In the genomic region with DNA sequence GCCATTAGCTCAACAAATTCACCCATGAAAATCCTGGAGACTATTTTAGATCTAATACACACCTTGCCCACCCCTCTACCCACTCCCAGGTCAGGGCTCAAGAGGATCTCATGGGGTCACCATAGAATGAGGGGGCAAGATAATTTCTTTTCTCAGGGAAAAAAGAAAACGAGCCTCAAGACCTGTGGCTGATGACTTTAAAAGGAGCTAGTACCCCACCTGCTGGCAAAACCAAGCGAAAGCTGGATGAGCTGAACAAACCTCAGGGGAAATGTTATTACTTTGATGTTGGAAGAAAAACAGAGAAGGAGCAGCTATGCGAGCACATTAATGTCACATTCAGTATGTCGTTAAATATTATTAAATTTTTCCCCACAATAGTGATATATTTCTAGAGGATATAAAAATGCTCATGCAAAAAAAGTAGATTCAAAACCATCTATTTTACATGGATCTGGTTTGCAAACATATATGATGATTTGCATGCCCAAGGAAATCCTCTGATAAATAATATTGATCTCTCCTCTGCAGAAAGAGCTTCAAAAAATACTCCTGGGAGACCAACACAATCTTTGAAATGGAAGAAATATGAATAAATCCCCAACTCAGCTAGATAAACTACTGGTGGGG, we compare ENCODE assay signal across 8 cellular contexts. TPM values are rescaled to one million over a fixed set of nuclear protein-coding genes. Genes with fewer than 3 reads are reported as not detected.
A peak's percentile ranks its signal among the peaks of the same experiment; 100 is the strongest.
DNase-seq lines count a peak whose midpoint lies in the region; ATAC-seq and TF ChIP-seq lines count a peak whose summit lies in the region.

No MANE protein-coding gene starts in this region.

- no peaks in the 10 kb centered on the region for H3K27me3 ChIP-seq in AG04450 (ENCODE audit: control insufficient read depth, insufficient read depth, low read length)

- no peak for ATAC-seq in HG02678 (IDR thresholded peaks at IDR 0.05; ENCODE audit: unreplicated experiment)

- no peak overlapping the region for H3K4me3 ChIP-seq in AG04450 (ENCODE audit: low read depth, low read length)

- peak; percentile 83 for TF ChIP-seq CTCF in AG04450 (IDR thresholded peaks at IDR 0.05; ENCODE audit: low read depth, low read length)
- peak; percentile 55 for TF ChIP-seq CTCF in GM13976 (IDR thresholded peaks at IDR 0.05; ENCODE audit: borderline replicate concordance, control extremely low read depth, extremely low read depth, insufficient read depth, missing control alignments)

- in situ Hi-C loops in GM13976 (cut with MboI; ENCODE audit: low sequenced_read_pairs, unreplicated experiment) = no loop called here

- CTCF ChIA-PET in AG04450 (lab: Charles Lee) = interaction anchor here (0.5 to 5.8 kb wide), 70 partner anchors 8 to 907 kb away, joined by 3 to 116 read pairs (median 5); no protein-coding TSS in a partner anchor

- no peak for DNase-seq in AG04450 (ENCODE audit: low read depth, low spot score)
- peak; percentile 64 for DNase-seq in GM13976 (ENCODE audit: low spot score)
- DNase-seq in NCI-H146 treated with DMSO at 0.1 percent for 48 hours (lab: John Stamatoyannopoulos, UW; ENCODE audit: unreplicated experiment) = peak; percentile 69
- peak in 4 of 5 donors; percentile 8 to 25 (median 19) for DNase-seq in T-helper 1 cell
- peak in 38 of 61 donors; percentile 5 to 72 (median 34) for DNase-seq in caudate nucleus (lab: John Stamatoyannopoulos, UW)
- DNase-seq in left kidney (ENCODE audit: low read depth, low spot score) = peak; percentile 87
- peak; percentile 15 for DNase-seq in stimulated activated CD8-positive, alpha-beta memory T cell treated with anti-CD3 and anti-CD28 coated beads, Interleukin-15, amount 100 ng/mL, for 48 hours (ENCODE audit: low read depth in 2 of 2)

- H3K27ac ChIP-seq in AG04450 (ENCODE audit: low read depth, low read length) (no peak overlapping the region), caudate nucleus (ENCODE audit: low read depth, low read length) (peak overlapping the region; percentile 45)

- no peaks in the 10 kb centered on the region for H3K9me3 ChIP-seq in AG04450 (ENCODE audit: control insufficient read depth, insufficient read depth, low read length)

- POLR2A ChIA-PET in AG04450 (lab: Yijun Ruan, JAX) = interaction anchor here (0.6 to 1.0 kb wide), 3 partner anchors 34 to 127 kb away, joined by 4 to 7 read pairs (median 4); a partner anchor contains a TSS

RNA-seq across cellular contexts. Expression of a gene that starts 37.7 kb away (rescaled TPM):
- polyA plus RNA-seq in AG04450 (2011; rRNA removed) = 13.9 and 20.2 TPM in 2 replicates
- polyA minus RNA-seq in AG04450 (2011; rRNA and poly(A)+ RNA removed) = 29.4 and 44.9 TPM in 2 replicates
